1 cellular context compared by ENCODE assay signal in the genomic region with DNA sequence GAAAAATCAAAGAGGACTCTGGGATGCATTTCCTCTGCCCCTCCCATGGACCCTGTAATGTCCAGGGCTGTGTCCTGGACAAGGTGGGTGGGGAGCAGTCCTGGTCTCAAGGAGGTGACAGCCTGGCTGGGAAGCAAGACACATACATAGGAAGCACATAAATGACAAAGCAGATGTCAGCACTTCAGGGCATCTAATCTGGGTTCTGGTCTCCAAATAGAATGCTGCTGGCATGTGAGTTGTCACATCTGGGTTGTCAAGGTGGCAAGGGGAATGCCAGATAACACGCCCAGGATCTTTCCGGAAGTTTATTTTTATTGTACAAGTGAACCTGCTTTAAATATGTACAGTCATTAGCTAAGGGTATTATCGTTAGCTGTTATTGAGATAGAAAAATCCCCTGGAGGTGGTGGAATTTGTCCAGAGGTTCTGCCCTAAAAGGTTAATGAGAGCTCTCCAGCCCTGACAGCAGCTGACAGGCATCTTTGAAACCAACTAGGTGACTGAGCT.
TF ChIP-seq lines count a peak whose summit lies in the region.

No MANE protein-coding gene starts in this region.

TF ChIP-seq in HEK293, 187 proteins besides CTCF, POLR2A, EP300 and RAD21:
- TF ChIP-seq ZNF335 (tag by site-specific recombination; conservative IDR thresholded peaks at IDR 0.05) (peak; percentile 28; the same call in 1 of the 2 replicates), GLI4 (tag by site-specific recombination; IDR thresholded peaks at IDR 0.05) (no peak), ZNF654 (tag by site-specific recombination; IDR thresholded peaks at IDR 0.05; ENCODE audit: low read depth) (no peak)
